Comparison of ENCODE assay signal across 8 cellular contexts in genomic region chr7:158695726-158696452, GRCh38. TPM values are rescaled to one million over a fixed set of nuclear protein-coding genes. Genes with fewer than 3 reads are reported as not detected.
DNase-seq lines count a peak whose midpoint lies in the region; TF ChIP-seq lines count a peak whose summit lies in the region.

No MANE protein-coding gene starts in this region.

- H3K36me3 ChIP-seq in H7 (replicated peaks; ENCODE audit: control insufficient read depth, insufficient read depth, low read length): peaks cover 21% of the 10 kb centered on the region

- H3K27me3 ChIP-seq in H7 (ENCODE audit: control insufficient read depth, insufficient read depth, low read length): no peaks in the 10 kb centered on the region

- no peak overlapping the region for H3K4me3 Mint-ChIP-seq in nephron progenitor cell

- TF ChIP-seq CTCF in nephron progenitor cell (IDR thresholded peaks at IDR 0.05): no peak

- H3K4me3 ChIP-seq in H7 (ENCODE audit: insufficient read depth, low read depth, low read length): no peak overlapping the region

- peak overlapping the region; percentile 34 for H3K27ac Mint-ChIP-seq in nephron progenitor cell

- H3K36me3 Mint-ChIP-seq in nephron progenitor cell (ENCODE audit: low read depth): peaks cover 41% of the 10 kb centered on the region

- DNase-seq in stimulated activated CD4-positive, alpha-beta T cell treated with anti-CD3 and anti-CD28 coated beads, Interleukin-12 subunit alpha, Interleukin-12 subunit beta, amount 100 ng/mL, for 4 hours: peak; percentile 15
- DNase-seq in stimulated activated CD4-positive, alpha-beta T cell treated with anti-CD3 and anti-CD28 coated beads, Interleukin-15, amount 100 ng/mL, for 24 hours: no peak
- peak; percentile 50 for DNase-seq in H7
- DNase-seq in NCI-H2029 treated with DMSO at 0.1 percent for 48 hours (lab: John Stamatoyannopoulos, UW): peak; percentile 23
- peak; percentile 28 for DNase-seq in activated T-cell treated with anti-CD3 and anti-CD28 coated beads for 24 hours (ENCODE audit: low read depth)
- DNase-seq in fibroblast of gingiva (ENCODE audit: low read depth): peak; percentile 82
- DNase-seq in nephron progenitor cell: no peak
- DNase-seq in HuH-7 (ENCODE audit: low spot score): no peak

- no peaks in the 10 kb centered on the region for H3K9me3 Mint-ChIP-seq in nephron progenitor cell

- H3K4me1 Mint-ChIP-seq in nephron progenitor cell: no peaks in the 10 kb centered on the region

- no peaks in the 10 kb centered on the region for H3K27me3 Mint-ChIP-seq in nephron progenitor cell (ENCODE audit: low read depth, poor library complexity)

RNA-seq across cellular contexts. Expression of gene NCAPG2, which starts 8.7 kb away (rescaled TPM):
- total RNA-seq in H7 (2014; rRNA removed; shearing (Covaris generic)): 41.1 and 50.9 TPM in 2 replicates

Comparison
In these comparisons a context has a peak if more than half of its experiments do, and no peak if none do; other contexts are left out.
1. DNase-seq: peak in stimulated activated CD4-positive, alpha-beta T cell treated with anti-CD3 and anti-CD28 coated beads, Interleukin-12 subunit alpha, Interleukin-12 subunit beta, amount 100 ng/mL, for 4 hours (single experiment), H7 (single experiment), NCI-H2029 treated with DMSO at 0.1 percent for 48 hours (single experiment), activated T-cell treated with anti-CD3 and anti-CD28 coated beads for 24 hours (single experiment) and fibroblast of gingiva (single experiment); none in stimulated activated CD4-positive, alpha-beta T cell treated with anti-CD3 and anti-CD28 coated beads, Interleukin-15, amount 100 ng/mL, for 24 hours (single experiment), nephron progenitor cell (single experiment) and HuH-7 (single experiment).